ENCODE assay signal across 10 cellular contexts in the genomic region with DNA sequence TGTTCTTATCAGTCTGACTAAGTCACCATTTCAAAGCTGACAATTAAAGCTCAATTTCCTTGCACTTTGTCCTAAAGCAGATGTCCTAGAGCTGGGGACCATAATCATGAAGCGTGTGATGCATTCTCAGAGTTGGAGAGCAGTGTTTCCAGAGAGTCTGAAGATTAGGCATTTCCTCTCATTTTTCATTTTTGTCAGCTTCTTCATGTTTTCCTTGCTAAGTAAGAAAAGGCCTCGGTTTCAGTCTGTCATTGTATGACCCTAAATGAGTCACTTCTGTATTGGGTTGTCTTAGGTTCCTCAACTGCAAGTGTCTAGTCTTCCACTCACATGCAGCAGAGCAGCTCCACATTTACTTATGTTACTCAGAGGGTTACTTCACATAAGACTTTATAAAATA.
DNase-seq lines count a peak whose midpoint lies in the region; ATAC-seq and TF ChIP-seq lines count a peak whose summit lies in the region.
"Had no signal": no experiment of that assay in that cellular context is flagged by ENCODE, and none has a peak within 500 bp of the region (broad histone marks: within the 10 kb centered on the region; RNA-seq: fewer than 3 reads in every experiment).

No MANE protein-coding gene starts in this region.

- no peak overlapping the region for H3K4me3 ChIP-seq in left lung

- ATAC-seq in HG02610 (IDR thresholded peaks at IDR 0.05; ENCODE audit: unreplicated experiment): peak; percentile 65
- ATAC-seq in left lung: peak; percentile 72
- no peak for ATAC-seq in naive thymus-derived CD8-positive, alpha-beta T cell

- peaks cover 3 to 43% of the 10 kb centered on the region in 2 donors for H3K4me1 ChIP-seq in left lung

- H3K9me3 ChIP-seq in left lung: no peaks in the 10 kb centered on the region

- H3K9me3 Mint-ChIP-seq in activated CD4-positive, alpha-beta memory T cell treated with anti-CD3 and anti-CD28 coated beads, Interleukin-2, amount 10 ng/mL, durations not matched to agents 7 days and 5 days: peaks cover 4% of the 10 kb centered on the region
- H3K9me3 Mint-ChIP-seq in naive thymus-derived CD8-positive, alpha-beta T cell: no peaks in the 10 kb centered on the region

- no peak overlapping the region for H3K4me3 Mint-ChIP-seq in activated CD4-positive, alpha-beta memory T cell treated with anti-CD3 and anti-CD28 coated beads, Interleukin-2, amount 10 ng/mL, durations not matched to agents 7 days and 5 days
- H3K4me3 Mint-ChIP-seq in naive thymus-derived CD8-positive, alpha-beta T cell: no peak overlapping the region

- peak overlapping the region; percentile 17 for H3K27ac Mint-ChIP-seq in activated CD4-positive, alpha-beta memory T cell treated with anti-CD3 and anti-CD28 coated beads, Interleukin-2, amount 10 ng/mL, durations not matched to agents 7 days and 5 days
- no peak overlapping the region for H3K27ac Mint-ChIP-seq in naive thymus-derived CD8-positive, alpha-beta T cell

- peaks cover 41% of the 10 kb centered on the region for H3K4me1 Mint-ChIP-seq in activated CD4-positive, alpha-beta memory T cell treated with anti-CD3 and anti-CD28 coated beads, Interleukin-2, amount 10 ng/mL, durations not matched to agents 7 days and 5 days
- peaks cover 16 to 39% (median 26%) of the 10 kb centered on the region in 4 donors for H3K4me1 Mint-ChIP-seq in naive thymus-derived CD8-positive, alpha-beta T cell

- peaks cover 2% of the 10 kb centered on the region for H3K36me3 Mint-ChIP-seq in activated CD4-positive, alpha-beta memory T cell treated with anti-CD3 and anti-CD28 coated beads, Interleukin-2, amount 10 ng/mL, durations not matched to agents 7 days and 5 days (ENCODE audit: low read depth)
- H3K36me3 Mint-ChIP-seq in naive thymus-derived CD8-positive, alpha-beta T cell: no peaks in the 10 kb centered on the region

- no peaks in the 10 kb centered on the region for H3K27me3 ChIP-seq in left lung

- peaks cover 2% of the 10 kb centered on the region for H3K27me3 Mint-ChIP-seq in activated CD4-positive, alpha-beta memory T cell treated with anti-CD3 and anti-CD28 coated beads, Interleukin-2, amount 10 ng/mL, durations not matched to agents 7 days and 5 days
- no peaks in the 10 kb centered on the region for H3K27me3 Mint-ChIP-seq in naive thymus-derived CD8-positive, alpha-beta T cell

- POLR2A ChIA-PET in activated CD4-positive, alpha-beta memory T cell treated with anti-CD3 and anti-CD28 coated beads, Interleukin-2, amount 10 ng/mL, durations not matched to agents 7 days and 5 days (lab: Charles Lee): interaction anchor here (0.7 to 1.6 kb wide), 4 partner anchors 22 to 1176 kb away, joined by 3 to 8 read pairs (median 4); no protein-coding TSS in a partner anchor
- POLR2A ChIA-PET in naive thymus-derived CD8-positive, alpha-beta T cell (lab: Charles Lee): no interaction called here

- peak overlapping the region; percentile 21 to 72 for H3K27ac ChIP-seq in left lung

- CTCF ChIA-PET in activated CD4-positive, alpha-beta memory T cell treated with anti-CD3 and anti-CD28 coated beads, Interleukin-2, amount 10 ng/mL, durations not matched to agents 7 days and 5 days (lab: Charles Lee): interaction anchor here (0.8 to 5.9 kb wide), 4 partner anchors 38 to 1175 kb away, joined by 3 to 53 read pairs (median 4); no protein-coding TSS in a partner anchor

- no peak for TF ChIP-seq CTCF in left lung (IDR thresholded peaks at IDR 0.05)

- peak; percentile 28 for DNase-seq in EL
- DNase-seq in activated CD4-positive, alpha-beta memory T cell treated with anti-CD3 and anti-CD28 coated beads, Interleukin-2, amount 10 ng/mL, durations not matched to agents 7 days and 5 days: no peak
- DNase-seq in left lung: no peak
- no peak for DNase-seq in naive thymus-derived CD8-positive, alpha-beta T cell
- no peak for DNase-seq in germinal center (ENCODE audit: low spot score)
- no peak for DNase-seq in NCI-H524 treated with DMSO at 0.1 percent for 48 hours (lab: John Stamatoyannopoulos, UW)
- DNase-seq in RPMI8226: no peak
- DNase-seq: erythroblast, NCI-H2081 treated with DMSO at 0.1 percent for 48 hours had no signal

- intact Hi-C loops in left lung (cut with DNase I): no loop called here

- no peaks in the 10 kb centered on the region for H3K36me3 ChIP-seq in left lung

Comparison
In these comparisons a context has a peak if more than half of its experiments do, and no peak if none do; other contexts are left out.
1. ATAC-seq: peak in HG02610 (single experiment) and left lung (single experiment); none in naive thymus-derived CD8-positive, alpha-beta T cell (0 of 2).